ENCODE assay signal across 26 cellular contexts in the genomic region with DNA sequence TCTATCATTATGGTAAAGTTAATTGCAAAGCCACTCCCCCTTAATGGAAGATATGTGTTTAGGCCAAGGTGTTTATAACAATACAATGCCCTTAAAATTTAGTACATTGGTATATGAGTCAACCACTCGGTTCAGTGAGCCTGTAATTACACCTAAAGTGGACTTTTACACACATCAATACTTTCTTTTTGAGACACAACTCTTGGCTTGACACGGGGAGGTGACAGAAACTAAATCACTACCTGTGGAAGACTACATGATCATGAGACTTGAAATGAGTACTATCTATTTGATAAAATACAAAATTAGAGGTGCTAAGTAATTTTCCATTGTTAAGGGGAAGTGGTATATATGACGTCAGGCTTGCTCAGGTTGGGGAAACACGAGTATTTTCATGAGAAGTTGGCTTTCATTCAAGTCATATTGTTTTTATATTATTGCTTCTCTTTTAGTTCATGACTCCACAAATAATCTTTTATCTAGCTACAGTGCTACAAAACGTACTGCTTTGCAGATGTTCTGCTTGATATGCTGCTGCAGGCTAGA.
"Had no signal": no experiment of that assay in that cellular context is flagged by ENCODE, and none has a peak within 500 bp of the region (broad histone marks: within the 10 kb centered on the region; RNA-seq: fewer than 3 reads in every experiment).

No MANE protein-coding gene starts in this region.

- H3K27ac ChIP-seq: brain microvascular endothelial cell had no signal

- ATAC-seq: activated CD8-positive, alpha-beta T cell treated with anti-CD3 and anti-CD28 coated beads for 36 hours; activated T-cell treated with anti-CD3 and anti-CD28 coated beads, Interleukin-2, amount 50 U/mL, for 72 hours; activated T-helper 17 cell treated with anti-CD3 and anti-CD28 coated beads, Interleukin-2, amount 50 U/mL, for 72 hours had no signal

- DNase-seq: activated CD4-positive, alpha-beta T cell treated with anti-CD3 and anti-CD28 coated beads, Interleukin-2, amount 10 ng/mL, durations not matched to agents 24 days and 14 days; activated CD4-positive, alpha-beta T cell treated with anti-CD3 and anti-CD28 coated beads, Interleukin-2, amount 50 U/mL, for 4 hours; activated CD8-positive, alpha-beta T cell treated with anti-CD3 and anti-CD28 coated beads for 36 hours; activated effector memory CD4-positive, alpha-beta T cell treated with anti-CD3 and anti-CD28 coated beads, Interleukin-2, amount 50 U/mL, for 16 hours; activated naive CD4-positive, alpha-beta T cell; activated naive CD4-positive, alpha-beta T cell treated with anti-CD3 and anti-CD28 coated beads, Interleukin-2, amount 50 U/mL, for 16 hours; activated naive CD8-positive, alpha-beta T cell treated with anti-CD3 and anti-CD28 coated beads for 36 hours; activated T-cell treated with anti-CD3 and anti-CD28 coated beads, Interleukin-2, amount 50 U/mL, for 1 hour; activated T-cell treated with anti-CD3 and anti-CD28 coated beads, Interleukin-2, amount 50 U/mL, for 72 hours; amniotic stem cell; aorta; brain microvascular endothelial cell; central memory CD4-positive, alpha-beta T cell; Karpas-422; NCI-H1092; NCI-H1436 treated with DMSO at 0.1 percent for 48 hours; NCI-H187; NCI-H345; NCI-H510A; NCI-H526; NCI-H748 treated with DMSO at 0.1 percent for 48 hours; NK-92 treated with Interleukin-12 subunit alpha and Interleukin-12 subunit beta, amount 100 ng/mL, for 24 hours; Right ventricle myocardium superior had no signal

- H3K36me3 ChIP-seq: brain microvascular endothelial cell had no signal

- FAIRE-seq: colon, TTC549 had no signal

- H3K27me3 ChIP-seq: brain microvascular endothelial cell had no signal
